ENCODE assay signal across 8 cellular contexts in genomic region chr2:101152195-101153076, GRCh38. TPM values are rescaled to one million over a fixed set of nuclear protein-coding genes. Genes with fewer than 3 reads are reported as not detected.
DNase-seq lines count a peak whose midpoint lies in the region; ATAC-seq and TF ChIP-seq lines count a peak whose summit lies in the region.

No MANE protein-coding gene starts in this region.

- no TSS peak for BruUV-seq in PC-9 (replicated peaks; lab: Mats Ljungman, UMichigan)

- H3K4me1 ChIP-seq in HUES48 (ENCODE audit: control insufficient read depth, insufficient read depth, low read length) = peaks cover 38% of the 10 kb centered on the region
- H3K4me1 ChIP-seq in PC-9 (replicated peaks; ENCODE audit: insufficient read depth) = peaks cover 23% of the 10 kb centered on the region
- H3K4me1 ChIP-seq in breast epithelium = no peaks in the 10 kb centered on the region
- peaks cover 36% of the 10 kb centered on the region for H3K4me1 ChIP-seq in iPS-20b (ENCODE audit: insufficient read depth, low read length)
- H3K4me1 ChIP-seq in gastrocnemius medialis = peaks cover 44 to 47% of the 10 kb centered on the region in 2 donors

- H3K36me3 ChIP-seq in HUES48 (ENCODE audit: control insufficient read depth, insufficient read depth, low read length) (no peaks in the 10 kb centered on the region), PC-9 (ENCODE audit: low read depth) (0 out of 2 replicates have a peak, but pooled peaks cover 3% of the 10 kb centered on the region), breast epithelium (no peaks in the 10 kb centered on the region), iPS-20b (ENCODE audit: insufficient read depth, low read depth, low read length) (no peaks in the 10 kb centered on the region), gastrocnemius medialis (no peaks in the 10 kb centered on the region)

- H3K4me3 ChIP-seq in HUES48 (ENCODE audit: low read depth, low read length) (peak overlapping the region; percentile 82), PC-9 (peak overlapping the region; percentile 84; the same call in 1 of the 2 replicates), breast epithelium (peak overlapping the region; percentile 60 to 89 (median 79)), iPS-20b (ENCODE audit: low read length) (peak overlapping the region; percentile 74), gastrocnemius medialis (peak overlapping the region; percentile 55 to 94 (median 68))

- H2AFZ ChIP-seq in PC-9 = peak overlapping the region; percentile 83; the same call in 1 of the 2 replicates

- DNase-seq in EL (peak; percentile 57), PC-9 (peak; percentile 29 to 46), breast epithelium (ENCODE audit: low spot score in 2 of 2) (peak in 1 of 2 donors; percentile 42), gastrocnemius medialis (peak; percentile 44 to 80)

- intact Hi-C loops in PC-9 (cut with micrococcal nuclease; ENCODE audit: unreplicated experiment) = loop anchor here (1.0 to 5.0 kb wide), 5 partner anchors 52 to 546 kb away; partner anchors contain the start of gene CNOT11
- intact Hi-C loops in breast epithelium (cut with DNase I; ENCODE audit: low total_unique reads) = no loop called here
- intact Hi-C loops in gastrocnemius medialis (cut with DNase I; ENCODE audit: low total_unique reads) = loop anchor here (2.0 to 5.0 kb wide), 5 partner anchors 45 to 545 kb away; no protein-coding TSS in a partner anchor

- TF ChIP-seq POLR2A in breast epithelium (IDR thresholded peaks at IDR 0.05) (no peak), gastrocnemius medialis (IDR thresholded peaks at IDR 0.05) (peak; percentile 47 to 68)

- peaks cover 34% of the 10 kb centered on the region for H3K79me2 ChIP-seq in PC-9 (ENCODE audit: low read depth)

- H4K20me1 ChIP-seq in PC-9 (ENCODE audit: insufficient read depth) = 0 out of 2 replicates have a peak, but pooled peaks cover 19% of the 10 kb centered on the region

- H3K9me3 ChIP-seq in HUES48 (ENCODE audit: control insufficient read depth, insufficient read depth, low read length) (no peaks in the 10 kb centered on the region), PC-9 (ENCODE audit: insufficient read depth, low read depth) (no peaks in the 10 kb centered on the region), breast epithelium (no peaks in the 10 kb centered on the region), iPS-20b (ENCODE audit: insufficient read depth, low read depth, low read length) (no peaks in the 10 kb centered on the region), gastrocnemius medialis (no peaks in the 10 kb centered on the region)

- H3F3A ChIP-seq in PC-9 (ENCODE audit: insufficient read depth, low read depth) = peaks cover 5% of the 10 kb centered on the region; the same call in 1 of the 2 replicates

- POLR2A ChIA-PET in PC-9 (lab: Charles Lee; ENCODE audit: unreplicated experiment) = no interaction called here

- TF ChIP-seq CTCF in PC-9 (conservative IDR thresholded peaks at IDR 0.05) (peak; percentile 72), breast epithelium (IDR thresholded peaks at IDR 0.05) (peak; percentile 10 to 81 (median 78)), gastrocnemius medialis (IDR thresholded peaks at IDR 0.05 in 4 of 5, conservative IDR thresholded peaks at IDR 0.05 in 1 of 5) (peak; percentile 82 to 86 (median 84))

- H3K9ac ChIP-seq in HUES48 (ENCODE audit: low read depth, low read length) (no peak overlapping the region), iPS-20b (ENCODE audit: low read depth, low read length) (no peak overlapping the region)

- no peaks in the 10 kb centered on the region for H3K9me2 ChIP-seq in PC-9 (ENCODE audit: insufficient read depth)

- peak; percentile 59 for ATAC-seq in GM21381 (IDR thresholded peaks at IDR 0.05; ENCODE audit: unreplicated experiment)
- peak; percentile 62 to 73 for ATAC-seq in gastrocnemius medialis
- no peak for ATAC-seq in GM19455 (IDR thresholded peaks at IDR 0.05; ENCODE audit: unreplicated experiment)

- H3K27ac ChIP-seq in HUES48 (ENCODE audit: low read depth, low read length) (peak overlapping the region; percentile 81), PC-9 (no peak overlapping the region), breast epithelium (peak overlapping the region; percentile 69 to 83), iPS-20b (ENCODE audit: low read length) (no peak overlapping the region), gastrocnemius medialis (peak overlapping the region; percentile 84 to 97 (median 94))

- CTCF ChIA-PET in PC-9 (lab: Charles Lee) = interaction anchor here (0.6 kb wide), 2 partner anchors 116 to 139 kb away, joined by 3 to 7 read pairs; no protein-coding TSS in a partner anchor

- H3K4me2 ChIP-seq in PC-9 = peak overlapping the region; percentile 95

- in situ Hi-C loops in gastrocnemius medialis (cut with MboI; ENCODE audit: low sequenced_read_pairs in 4 of 4) = loop anchor here in 3 of 4 donors (5.0 to 25.0 kb wide), 6 partner anchors 145 to 548 kb away; partner anchors contain the start of gene RPL31 (in 1 of the 3)

- H3K27me3 ChIP-seq in HUES48 (ENCODE audit: control insufficient read depth, insufficient read depth, low read length) (peaks cover 13% of the 10 kb centered on the region), PC-9 (ENCODE audit: insufficient read depth, low read depth) (no peaks in the 10 kb centered on the region), breast epithelium (no peaks in the 10 kb centered on the region), iPS-20b (ENCODE audit: insufficient read depth, low read length) (peaks cover 40% of the 10 kb centered on the region), gastrocnemius medialis (no peaks in the 10 kb centered on the region)

RNA-seq across cellular contexts. Expression of gene TBC1D8, which starts 1.3 kb away (rescaled TPM):
- 25.2 and 25.3 TPM in 2 replicates for total RNA-seq in PC-9 (2021)
- total RNA-seq in breast epithelium = 10 to 100 TPM; 19.5 to 92.4 (median 89.7) TPM
- total RNA-seq in gastrocnemius medialis = 100 to 1,000 TPM; 103 to 298 (median 201) TPM

Comparison
In these comparisons a context has a peak if more than half of its experiments do, and no peak if none do; other contexts are left out.
1. H3K27ac ChIP-seq: peak in HUES48 (single experiment), breast epithelium (2 of 2) and gastrocnemius medialis (4 of 4); none in PC-9 (single experiment) and iPS-20b (single experiment).
2. Peak in every context shown above with its lines, with median percentiles within 50 percentile points of each other: H3K4me3 ChIP-seq and CTCF ChIP-seq.